Comparison of ENCODE assay signal across 8 cellular contexts in the genomic region with DNA sequence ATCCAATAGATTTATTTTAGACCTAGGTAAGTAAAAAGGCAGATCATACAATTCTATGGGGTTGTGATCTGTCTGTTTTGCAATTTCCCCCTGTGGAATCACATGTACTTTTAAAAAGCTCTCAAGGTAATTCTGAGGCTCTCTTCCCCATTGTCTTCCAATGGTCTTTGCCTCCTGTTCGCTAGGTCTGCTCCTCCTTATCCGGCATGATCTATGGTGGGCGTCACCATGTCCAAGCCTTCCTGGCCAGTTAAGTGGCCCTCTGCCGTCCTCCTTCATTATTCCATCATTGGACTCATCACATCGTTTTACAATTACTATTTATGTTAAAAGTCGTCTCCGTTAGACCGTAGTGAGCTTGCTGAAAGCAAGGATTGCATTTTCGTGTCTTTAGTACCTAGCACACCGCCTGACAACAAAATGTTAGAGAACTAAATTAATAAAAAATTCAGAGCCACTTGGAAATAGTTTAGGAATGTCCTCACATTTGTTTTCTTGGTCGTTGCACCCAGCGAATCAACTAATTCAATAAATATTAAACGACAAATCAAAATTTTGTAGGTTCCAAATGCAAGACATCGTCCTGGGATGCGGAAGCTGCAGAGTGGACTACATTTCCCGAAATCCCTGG. TPM values are rescaled to one million over a fixed set of nuclear protein-coding genes. Genes with fewer than 3 reads are reported as not detected.
A peak's percentile ranks its signal among the peaks of the same experiment; 100 is the strongest.
DNase-seq lines count a peak whose midpoint lies in the region; ATAC-seq and TF ChIP-seq lines count a peak whose summit lies in the region.

No MANE protein-coding gene starts in this region.

- H3K36me3 Mint-ChIP-seq in WTC11 = no peaks in the 10 kb centered on the region
- no peaks in the 10 kb centered on the region for H3K36me3 Mint-ChIP-seq in osteocyte (ENCODE audit: unreplicated experiment)

- TF ChIP-seq POLR2A in GM18505 (IDR thresholded peaks at IDR 0.05; ENCODE audit: borderline replicate concordance, extremely low read depth, insufficient read depth, insufficient read length) = no peak

- H3K27ac Mint-ChIP-seq in WTC11 (no peak overlapping the region; the same call in 1 of the 2 replicates), osteocyte (ENCODE audit: unreplicated experiment) (peak overlapping the region; percentile 97)

- H3K9me3 ChIP-seq in BE2C = no peaks in the 10 kb centered on the region

- H3K4me1 Mint-ChIP-seq in WTC11 (peaks cover 17% of the 10 kb centered on the region), osteocyte (ENCODE audit: unreplicated experiment) (peaks cover 21% of the 10 kb centered on the region)

- H3K4me3 Mint-ChIP-seq in WTC11 (peak overlapping the region; percentile 92), osteocyte (ENCODE audit: unreplicated experiment) (peak overlapping the region; percentile 96)

- H3K36me3 ChIP-seq in BE2C = no peaks in the 10 kb centered on the region

- H3K4me1 ChIP-seq in BE2C = no peaks in the 10 kb centered on the region

- CTCF ChIA-PET in WTC11 (lab: Charles Lee) = interaction anchor here (1.2 kb wide), 1 partner anchor 21 kb away, joined by 3 read pairs; no protein-coding TSS in a partner anchor

- peak; percentile 7 for ATAC-seq in GM18870 (IDR thresholded peaks at IDR 0.05; ENCODE audit: unreplicated experiment)
- peak; percentile 33 for ATAC-seq in WTC11
- no peak for ATAC-seq in GM18505 (IDR thresholded peaks at IDR 0.05; ENCODE audit: unreplicated experiment)

- TF ChIP-seq CTCF in BE2C (IDR thresholded peaks at IDR 0.05; ENCODE audit: low read depth, low read length) (no peak), WTC11 (IDR thresholded peaks at IDR 0.05) (no peak), fibroblast of pulmonary artery (IDR thresholded peaks at IDR 0.05; ENCODE audit: low read length, missing control alignments) (no peak), osteocyte (IDR thresholded peaks at IDR 0.05) (peak; percentile 17)

- H3K9me3 Mint-ChIP-seq in WTC11 (no peaks in the 10 kb centered on the region), osteocyte (ENCODE audit: unreplicated experiment) (no peaks in the 10 kb centered on the region)

- H3K27me3 ChIP-seq in BE2C = no peaks in the 10 kb centered on the region

- DNase-seq in BE2C = peak; percentile 53
- DNase-seq in MV-4-11 (lab: John Stamatoyannopoulos, UW) = peak; percentile 45
- DNase-seq in WTC11 (ENCODE audit: low spot score) = peak; percentile 21
- peak; percentile 41 for DNase-seq in fibroblast of pulmonary artery (ENCODE audit: low read depth)
- no peak for DNase-seq in osteocyte (ENCODE audit: extremely low spot score, unreplicated experiment)
- DNase-seq in HT-29 (ENCODE audit: low spot score) = no peak

- POLR2A ChIA-PET in WTC11 (lab: Charles Lee) = no interaction called here

- H3K27me3 Mint-ChIP-seq in WTC11 (ENCODE audit: low read depth) = no peaks in the 10 kb centered on the region; the same call in 1 of the 2 replicates
- no peaks in the 10 kb centered on the region for H3K27me3 Mint-ChIP-seq in osteocyte (ENCODE audit: unreplicated experiment)

- peak overlapping the region; percentile 88 for H3K4me3 ChIP-seq in BE2C (ENCODE audit: low read depth, low read length)
- H3K4me3 ChIP-seq in fibroblast of pulmonary artery (replicated peaks; ENCODE audit: low read depth, low read length) = peak overlapping the region; percentile 87

TF ChIP-seq in WTC11, 78 proteins besides CTCF, POLR2A, EP300 and RAD21:
- no peak for TF ChIP-seq RELA (CRISPR knock-in tag; IDR thresholded peaks at IDR 0.05; ENCODE audit: borderline replicate concordance)
- no peak for TF ChIP-seq OVOL2 (CRISPR knock-in tag; IDR thresholded peaks at IDR 0.05; ENCODE audit: borderline replicate concordance)
- no peak for TF ChIP-seq IRF2 (CRISPR knock-in tag; IDR thresholded peaks at IDR 0.05; ENCODE audit: borderline replicate concordance, low read depth)
- no peak for TF ChIP-seq NR3C1 (CRISPR knock-in tag; conservative IDR thresholded peaks at IDR 0.05; ENCODE audit: low read depth)
- no peak for TF ChIP-seq ZNF317 (CRISPR knock-in tag; IDR thresholded peaks at IDR 0.05; ENCODE audit: borderline replicate concordance, low read depth)
- no peak for TF ChIP-seq ZNF416 (CRISPR knock-in tag; IDR thresholded peaks at IDR 0.05)
- no peak for TF ChIP-seq NFE2L1 (CRISPR knock-in tag; IDR thresholded peaks at IDR 0.05)
- no peak for TF ChIP-seq HMGA2 (CRISPR knock-in tag; IDR thresholded peaks at IDR 0.05)
- TF ChIP-seq, protein P1, sequence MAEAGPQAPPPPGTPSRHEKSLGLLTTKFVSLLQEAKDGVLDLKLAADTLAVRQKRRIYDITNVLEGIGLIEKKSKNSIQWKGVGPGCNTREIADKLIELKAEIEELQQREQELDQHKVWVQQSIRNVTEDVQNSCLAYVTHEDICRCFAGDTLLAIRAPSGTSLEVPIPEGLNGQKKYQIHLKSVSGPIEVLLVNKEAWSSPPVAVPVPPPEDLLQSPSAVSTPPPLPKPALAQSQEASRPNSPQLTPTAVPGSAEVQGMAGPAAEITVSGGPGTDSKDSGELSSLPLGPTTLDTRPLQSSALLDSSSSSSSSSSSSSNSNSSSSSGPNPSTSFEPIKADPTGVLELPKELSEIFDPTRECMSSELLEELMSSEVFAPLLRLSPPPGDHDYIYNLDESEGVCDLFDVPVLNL (CRISPR knock-in tag; IDR thresholded peaks at IDR 0.05; ENCODE audit: borderline replicate concordance, low read depth) = no peak
- TF ChIP-seq TEAD1 (CRISPR knock-in tag; IDR thresholded peaks at IDR 0.05) = no peak
- no peak for TF ChIP-seq ZNF281 (CRISPR knock-in tag; IDR thresholded peaks at IDR 0.05)
- TF ChIP-seq ZNF396 (CRISPR knock-in tag; IDR thresholded peaks at IDR 0.05; ENCODE audit: borderline replicate concordance) = no peak
- no peak for TF ChIP-seq CREB1 (CRISPR knock-in tag; IDR thresholded peaks at IDR 0.05)
- no peak for TF ChIP-seq EMX1 (CRISPR knock-in tag; IDR thresholded peaks at IDR 0.05)
- TF ChIP-seq CREM (CRISPR knock-in tag; IDR thresholded peaks at IDR 0.05) = no peak
- no peak for TF ChIP-seq SMAD4 (CRISPR knock-in tag; IDR thresholded peaks at IDR 0.05)
- TF ChIP-seq ZNF232 (CRISPR knock-in tag; IDR thresholded peaks at IDR 0.05) = no peak
- TF ChIP-seq, protein P2, sequence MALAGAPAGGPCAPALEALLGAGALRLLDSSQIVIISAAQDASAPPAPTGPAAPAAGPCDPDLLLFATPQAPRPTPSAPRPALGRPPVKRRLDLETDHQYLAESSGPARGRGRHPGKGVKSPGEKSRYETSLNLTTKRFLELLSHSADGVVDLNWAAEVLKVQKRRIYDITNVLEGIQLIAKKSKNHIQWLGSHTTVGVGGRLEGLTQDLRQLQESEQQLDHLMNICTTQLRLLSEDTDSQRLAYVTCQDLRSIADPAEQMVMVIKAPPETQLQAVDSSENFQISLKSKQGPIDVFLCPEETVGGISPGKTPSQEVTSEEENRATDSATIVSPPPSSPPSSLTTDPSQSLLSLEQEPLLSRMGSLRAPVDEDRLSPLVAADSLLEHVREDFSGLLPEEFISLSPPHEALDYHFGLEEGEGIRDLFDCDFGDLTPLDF (CRISPR knock-in tag; IDR thresholded peaks at IDR 0.05) = no peak
- TF ChIP-seq IRF1 (CRISPR knock-in tag; IDR thresholded peaks at IDR 0.05) = no peak
TF ChIP-seq in WTC11: peak in this region for 0.

RNA-seq across cellular contexts. Expression of gene STXBP5, which starts 2.2 kb away (rescaled TPM):
- polyA plus RNA-seq in BE2C (2012; ENCODE audit: insufficient read depth, insufficient read length, low read depth) = 30.3 TPM
- total RNA-seq in WTC11 (2021) = 9.9 to 13.2 TPM (median 9.9 TPM) in 3 replicates
- total RNA-seq in osteocyte = 32.2 and 34.8 TPM in 2 replicates
- total RNA-seq in HT-29 (2014; rRNA removed; shearing (Covaris generic)) = 7.9 and 15.1 TPM in 2 replicates

Comparison
In these comparisons a context has a peak if more than half of its experiments do, and no peak if none do; other contexts are left out.
1. DNase-seq: peak in BE2C (single experiment), MV-4-11 (single experiment), WTC11 (single experiment) and fibroblast of pulmonary artery (single experiment); none in osteocyte (single experiment) and HT-29 (single experiment).